ENCODE assay signal across 1 cellular context in genomic region chr2:190328748-190329147, GRCh38.
TF ChIP-seq lines count a peak whose summit lies in the region.

No MANE protein-coding gene starts in this region.

TF ChIP-seq in GM23338, 12 proteins besides CTCF, POLR2A, EP300 and RAD21 (continued from another document):
- TF ChIP-seq REST (IDR thresholded peaks at IDR 0.05; ENCODE audit: unreplicated experiment) = no peak
- TF ChIP-seq POLR2AphosphoS5 (IDR thresholded peaks at IDR 0.05; ENCODE audit: low read depth) = no peak
- no peak for TF ChIP-seq ZNF114 (CRISPR knock-in tag; IDR thresholded peaks at IDR 0.05)
